In the genomic region with DNA sequence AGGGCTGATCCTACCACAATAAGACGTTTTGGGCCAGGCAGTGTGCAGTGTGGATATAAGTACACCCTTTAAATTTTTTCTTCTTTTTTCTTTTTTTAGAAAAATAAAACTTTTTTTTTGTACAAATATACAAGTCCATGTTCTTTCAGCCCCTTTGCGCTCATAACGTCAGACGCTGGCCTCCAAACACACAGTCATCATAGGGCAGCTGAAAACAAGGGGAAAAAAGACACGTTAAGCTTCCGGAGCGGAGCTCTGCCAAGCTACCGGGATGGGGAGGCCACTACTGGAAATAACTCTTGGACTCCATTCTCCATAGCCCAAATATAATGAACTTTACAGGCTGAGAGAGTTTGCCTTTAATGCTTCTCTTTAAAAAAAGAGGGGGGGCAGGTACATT, we compare ENCODE assay signal across 8 cellular contexts. TPM values are rescaled to one million over a fixed set of nuclear protein-coding genes. Genes with fewer than 3 reads are reported as not detected.
DNase-seq lines count a peak whose midpoint lies in the region; ATAC-seq and TF ChIP-seq lines count a peak whose summit lies in the region.

No MANE protein-coding gene starts in this region.

- peaks cover 30% of the 10 kb centered on the region for H3K36me3 ChIP-seq in CD8-positive, alpha-beta memory T cell (ENCODE audit: insufficient read depth, low read length)
- peaks cover 23 to 29% of the 10 kb centered on the region in 2 experiments for H3K36me3 ChIP-seq in trophoblast cell (ENCODE audit: control insufficient read depth in 1 of 2, insufficient read depth in 2 of 2, low read length in 2 of 2)

- H3K9ac ChIP-seq in trophoblast cell (ENCODE audit: low read length), result peak overlapping the region; percentile 62

- ATAC-seq in activated CD8-positive, alpha-beta T cell treated with anti-CD3 and anti-CD28 coated beads for 36 hours, result no peak
- ATAC-seq in omental fat pad (ENCODE audit: low FRiP score) (no peak), GM19023 (IDR thresholded peaks at IDR 0.05; ENCODE audit: unreplicated experiment) (no peak)

- no peak overlapping the region for H4K91ac ChIP-seq in trophoblast cell (ENCODE audit: low read depth, low read length)

- H4K12ac ChIP-seq in trophoblast cell (ENCODE audit: low read depth, low read length), result no peak overlapping the region

- H3K4me1 ChIP-seq in CD8-positive, alpha-beta memory T cell (ENCODE audit: insufficient read depth, low read length), result peaks cover 51% of the 10 kb centered on the region
- H3K4me1 ChIP-seq in trophoblast cell (ENCODE audit: control insufficient read depth in 1 of 2, insufficient read depth in 2 of 2, low read length in 2 of 2), result peaks cover 21 to 25% of the 10 kb centered on the region in 2 experiments

- no peak overlapping the region for H4K8ac ChIP-seq in trophoblast cell (ENCODE audit: low read depth, low read length)

- peak overlapping the region; percentile 98 for H3K4me3 ChIP-seq in CD8-positive, alpha-beta memory T cell (ENCODE audit: low read length)
- H3K4me3 ChIP-seq in fibroblast of the aortic adventitia (ENCODE audit: low read depth, low read length), result peak overlapping the region; percentile 98
- H3K4me3 ChIP-seq in trophoblast cell (ENCODE audit: low read depth, low read length), result no peak overlapping the region

- H3K9me3 Mint-ChIP-seq in CD8-positive, alpha-beta memory T cell, result peaks cover 0 to 4% (median 0%) of the 10 kb centered on the region in 5 donors
- H3K9me3 Mint-ChIP-seq in activated CD8-positive, alpha-beta T cell treated with anti-CD3 and anti-CD28 coated beads for 36 hours, result no peaks in the 10 kb centered on the region

- TF ChIP-seq CTCF in activated CD8-positive, alpha-beta T cell treated with anti-CD3 and anti-CD28 coated beads for 36 hours (IDR thresholded peaks at IDR 0.05), result no peak
- TF ChIP-seq CTCF in fibroblast of the aortic adventitia (IDR thresholded peaks at IDR 0.05; ENCODE audit: insufficient read depth, low read length) (no peak), omental fat pad (IDR thresholded peaks at IDR 0.05) (no peak)

- no peak overlapping the region for H3K14ac ChIP-seq in trophoblast cell (ENCODE audit: low read length)

- no peak overlapping the region for H3K23ac ChIP-seq in trophoblast cell (ENCODE audit: low read length)

- H3K27me3 ChIP-seq in CD8-positive, alpha-beta memory T cell (ENCODE audit: insufficient read depth, low read length, poor library complexity, severe bottlenecking), result no peaks in the 10 kb centered on the region
- no peaks in the 10 kb centered on the region for H3K27me3 ChIP-seq in trophoblast cell (ENCODE audit: insufficient read depth, low read length)

- peak overlapping the region; percentile 96 to 100 (median 100) for H3K27ac Mint-ChIP-seq in CD8-positive, alpha-beta memory T cell
- H3K27ac Mint-ChIP-seq in activated CD8-positive, alpha-beta T cell treated with anti-CD3 and anti-CD28 coated beads for 36 hours, result peak overlapping the region; percentile 97

- H3K18ac ChIP-seq in trophoblast cell (ENCODE audit: low read length), result no peak overlapping the region

- no peak overlapping the region for H2BK5ac ChIP-seq in trophoblast cell (ENCODE audit: low read depth, low read length, poor library complexity)

- H2AK5ac ChIP-seq in trophoblast cell (ENCODE audit: low read length), result no peak overlapping the region

- peak overlapping the region; percentile 94 to 99 (median 95) for H3K4me3 Mint-ChIP-seq in CD8-positive, alpha-beta memory T cell
- peak overlapping the region; percentile 93 for H3K4me3 Mint-ChIP-seq in activated CD8-positive, alpha-beta T cell treated with anti-CD3 and anti-CD28 coated beads for 36 hours

- no peaks in the 10 kb centered on the region for H3K9me3 ChIP-seq in CD8-positive, alpha-beta memory T cell (ENCODE audit: low read length)
- H3K9me3 ChIP-seq in trophoblast cell (ENCODE audit: insufficient read depth, low read depth, low read length), result no peaks in the 10 kb centered on the region

- POLR2A ChIA-PET in CD8-positive, alpha-beta memory T cell (lab: Charles Lee), result interaction anchor here (0.6 to 5.9 kb wide), 9 partner anchors 10 to 432 kb away, joined by 3 to 99 read pairs (median 4); a partner anchor contains a TSS
- POLR2A ChIA-PET in activated CD8-positive, alpha-beta T cell treated with anti-CD3 and anti-CD28 coated beads for 36 hours (lab: Charles Lee), result interaction anchor here (0.6 to 8.4 kb wide), 17 partner anchors 10 to 528 kb away, joined by 3 to 222 read pairs (median 13); a partner anchor contains a TSS

- H3K36me3 Mint-ChIP-seq in CD8-positive, alpha-beta memory T cell, result peaks cover 25 to 61% (median 30%) of the 10 kb centered on the region in 3 donors
- H3K36me3 Mint-ChIP-seq in activated CD8-positive, alpha-beta T cell treated with anti-CD3 and anti-CD28 coated beads for 36 hours (ENCODE audit: low read depth), result peaks cover 47% of the 10 kb centered on the region

- H2AFZ ChIP-seq in trophoblast cell (ENCODE audit: insufficient read depth, low read length, poor library complexity), result no peak overlapping the region

- peaks cover 61 to 80% (median 69%) of the 10 kb centered on the region in 3 donors for H3K4me1 Mint-ChIP-seq in CD8-positive, alpha-beta memory T cell
- H3K4me1 Mint-ChIP-seq in activated CD8-positive, alpha-beta T cell treated with anti-CD3 and anti-CD28 coated beads for 36 hours (ENCODE audit: low read depth), result peaks cover 45% of the 10 kb centered on the region

- peaks cover 25% of the 10 kb centered on the region for H3K79me1 ChIP-seq in trophoblast cell (ENCODE audit: low read length)

- DNase-seq in CD8-positive, alpha-beta memory T cell, result peak in 1 of 5 donors; percentile 18
- DNase-seq in activated CD8-positive, alpha-beta T cell treated with anti-CD3 and anti-CD28 coated beads for 36 hours, result no peak
- peak; percentile 52 for DNase-seq in fibroblast of the aortic adventitia (ENCODE audit: low read depth)
- DNase-seq in trophoblast cell, result peak in 1 of 2 donors; percentile 37
- no peak for DNase-seq in omental fat pad (ENCODE audit: low spot score)
- DNase-seq in GOT3 (lab: John Stamatoyannopoulos, UW), result no peak
- no peak for DNase-seq in COLO829 (ENCODE audit: low spot score)

- CTCF ChIA-PET in CD8-positive, alpha-beta memory T cell (lab: Charles Lee), result interaction anchor here (0.9 to 5.0 kb wide), 7 partner anchors 11 to 260 kb away, joined by 3 to 32 read pairs (median 7); a partner anchor contains a TSS
- CTCF ChIA-PET in activated CD8-positive, alpha-beta T cell treated with anti-CD3 and anti-CD28 coated beads for 36 hours (lab: Charles Lee), result interaction anchor here (0.6 to 7.1 kb wide), 12 partner anchors 13 to 957 kb away, joined by 3 to 88 read pairs (median 4); a partner anchor contains a TSS

- no peak overlapping the region for H3K4ac ChIP-seq in trophoblast cell (ENCODE audit: low read depth, low read length)

- H3K27me3 Mint-ChIP-seq in CD8-positive, alpha-beta memory T cell, result peaks cover 0 to 15% of the 10 kb centered on the region in 2 donors
- H3K27me3 Mint-ChIP-seq in activated CD8-positive, alpha-beta T cell treated with anti-CD3 and anti-CD28 coated beads for 36 hours, result no peaks in the 10 kb centered on the region

- no peak overlapping the region for H2BK120ac ChIP-seq in trophoblast cell (ENCODE audit: insufficient read depth, low read length, poor library complexity)

- H3K79me2 ChIP-seq in trophoblast cell (ENCODE audit: control insufficient read depth, insufficient read depth, low read length, poor library complexity), result peaks cover 17% of the 10 kb centered on the region

- peak overlapping the region; percentile 43 for H3K4me2 ChIP-seq in trophoblast cell (ENCODE audit: low read length)

- no CpG with 5 or more reads among the region's 8 CpGs for WGBS in trophoblast cell (ENCODE audit: extremely low coverage, insufficient coverage, insufficient read length)

- no peak overlapping the region for H2BK12ac ChIP-seq in trophoblast cell (ENCODE audit: low read length)

- peak overlapping the region; percentile 98 for H3K27ac ChIP-seq in CD8-positive, alpha-beta memory T cell (ENCODE audit: low read depth, low read length)
- H3K27ac ChIP-seq in trophoblast cell (ENCODE audit: low read depth, low read length), result peak overlapping the region; percentile 23

- intact Hi-C loops in activated CD8-positive, alpha-beta T cell treated with anti-CD3 and anti-CD28 coated beads for 36 hours (cut with micrococcal nuclease), result loop anchor here (5.0 kb wide), 2 partner anchors 35 to 50 kb away; no protein-coding TSS in a partner anchor

RNA-seq across cellular contexts. Expression of a gene that starts 2.7 kb away (rescaled TPM):
- 100 to 1,000 TPM; 482 to 483 TPM for total RNA-seq in CD8-positive, alpha-beta memory T cell
- 344 TPM for polyA plus RNA-seq in CD8-positive, alpha-beta memory T cell
- 100 to 1,000 TPM; 218 to 227 TPM for total RNA-seq in activated CD8-positive, alpha-beta T cell treated with anti-CD3 and anti-CD28 coated beads for 36 hours
- total RNA-seq in fibroblast of the aortic adventitia (ENCODE audit: low replicate concordance) (34.1 and 86.6 TPM in 2 replicates), omental fat pad (1,000 to 10,000 TPM in 1 of 4 donors, 100 to 1,000 TPM in 3; 291 to 1,245 (median 645) TPM)
- 116 and 119 TPM in 2 replicates for polyA plus RNA-seq in trophoblast cell (2013)
